Comparison of ENCODE assay signal across 10 cellular contexts in the genomic region with DNA sequence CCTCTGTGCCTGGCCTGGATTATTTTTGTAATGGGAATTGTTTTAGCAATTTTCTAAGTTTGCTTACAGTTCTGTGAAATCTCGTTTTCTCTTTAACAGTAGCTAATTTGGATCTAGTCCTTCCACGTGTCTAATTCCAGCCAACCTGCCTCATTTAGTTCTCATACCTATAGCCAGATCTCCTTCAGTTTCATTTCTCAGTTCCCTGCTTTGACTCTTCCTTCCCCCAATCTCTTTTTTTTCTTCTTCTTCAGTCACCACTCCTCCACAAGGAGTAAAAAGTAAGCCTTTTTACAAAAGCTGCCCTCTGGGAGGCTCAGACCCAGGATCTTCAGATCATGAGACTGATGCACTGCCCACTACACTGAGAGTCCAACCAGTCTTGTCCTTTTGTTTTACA. TPM values are rescaled to one million over a fixed set of nuclear protein-coding genes. Genes with fewer than 3 reads are reported as not detected.
DNase-seq lines count a peak whose midpoint lies in the region; ATAC-seq and TF ChIP-seq lines count a peak whose summit lies in the region.
"Had no signal": no experiment of that assay in that cellular context is flagged by ENCODE, and none has a peak within 500 bp of the region (broad histone marks: within the 10 kb centered on the region; RNA-seq: fewer than 3 reads in every experiment).

No MANE protein-coding gene starts in this region.

- H3K27me3 Mint-ChIP-seq in activated T-cell treated with anti-CD3 and anti-CD28 coated beads, Interleukin-2, amount 50 U/mL, for 24 hours = no peaks in the 10 kb centered on the region

- H3K4me2 ChIP-seq in OCI-LY3 (ENCODE audit: low read length) = peak overlapping the region; percentile 99

- no peak for TF ChIP-seq CTCF in OCI-LY3 (IDR thresholded peaks at IDR 0.05; ENCODE audit: low read depth, low read length)

- H3K79me2 ChIP-seq in OCI-LY3 (ENCODE audit: low read length) = peaks cover 29% of the 10 kb centered on the region

- DNase-seq in activated T-cell treated with anti-CD3 and anti-CD28 coated beads, Interleukin-2, amount 50 U/mL, for 24 hours = no peak
- no peak for DNase-seq in activated T-cell treated with anti-CD3 and anti-CD28 coated beads, Interleukin-2, amount 50 U/mL, for 48 hours
- no peak for DNase-seq in effector memory CD4-positive, alpha-beta T cell
- DNase-seq in mucosa of gallbladder (ENCODE audit: low spot score) (no peak), NCI-H748 (lab: John Stamatoyannopoulos, UW; ENCODE audit: unreplicated experiment) (no peak)
- DNase-seq: left ventricle myocardium superior, NCI-H2081 treated with DMSO at 0.1 percent for 48 hours had no signal

- no peaks in the 10 kb centered on the region for H3K9me3 Mint-ChIP-seq in activated T-cell treated with anti-CD3 and anti-CD28 coated beads, Interleukin-2, amount 50 U/mL, for 24 hours

- H3K4me1 Mint-ChIP-seq in activated T-cell treated with anti-CD3 and anti-CD28 coated beads, Interleukin-2, amount 50 U/mL, for 24 hours (ENCODE audit: low read depth) = peaks cover 45% of the 10 kb centered on the region

- H4K20me1 ChIP-seq in OCI-LY3 (ENCODE audit: insufficient read depth, low read length) = no peaks in the 10 kb centered on the region

- H3K36me3 ChIP-seq in OCI-LY3 (replicated peaks; ENCODE audit: low read depth, low read length) (peaks cover 37% of the 10 kb centered on the region), skeletal muscle tissue (ENCODE audit: control insufficient read depth in 3 of 3, insufficient read depth in 3 of 3, low read length in 3 of 3) (peaks cover 13 to 18% (median 15%) of the 10 kb centered on the region in 3 donors)
- peaks cover 39% of the 10 kb centered on the region for H3K36me3 ChIP-seq in effector memory CD4-positive, alpha-beta T cell (ENCODE audit: control insufficient read depth, insufficient read depth, low read length)

- peak overlapping the region; percentile 97 for H3K4me3 ChIP-seq in OCI-LY3 (ENCODE audit: low read length)
- H3K4me3 ChIP-seq in effector memory CD4-positive, alpha-beta T cell (ENCODE audit: insufficient read depth, low read depth, low read length, poor library complexity, severe bottlenecking) = no peak overlapping the region
- peak overlapping the region in 1 of 3 donors; percentile 30 for H3K4me3 ChIP-seq in skeletal muscle tissue (ENCODE audit: low read length in 3 of 3)

- H2AFZ ChIP-seq in OCI-LY3 (ENCODE audit: low read depth, low read length) = no peak overlapping the region

- peak overlapping the region; percentile 67 for H3K27ac ChIP-seq in OCI-LY3 (ENCODE audit: low read length)
- H3K27ac ChIP-seq in effector memory CD4-positive, alpha-beta T cell (ENCODE audit: insufficient read depth, low read length, poor library complexity, severe bottlenecking) = peak overlapping the region; percentile 88
- H3K27ac ChIP-seq in skeletal muscle tissue (ENCODE audit: low read depth, low read length) = no peak overlapping the region

- ATAC-seq in HG03571 (IDR thresholded peaks at IDR 0.05; ENCODE audit: unreplicated experiment) = no peak
- ATAC-seq: left ventricle myocardium superior had no signal

- H3K4me1 ChIP-seq in OCI-LY3 (ENCODE audit: low read length) (peaks cover 17% of the 10 kb centered on the region), skeletal muscle tissue (ENCODE audit: control insufficient read depth in 3 of 3, insufficient read depth in 3 of 3, low read length in 3 of 3) (peaks cover 20 to 44% (median 33%) of the 10 kb centered on the region in 3 donors)
- H3K4me1 ChIP-seq in effector memory CD4-positive, alpha-beta T cell (ENCODE audit: control insufficient read depth, insufficient read depth, low read length, poor library complexity, severe bottlenecking) = peaks cover 10% of the 10 kb centered on the region

- H3K4me3 Mint-ChIP-seq in activated T-cell treated with anti-CD3 and anti-CD28 coated beads, Interleukin-2, amount 50 U/mL, for 24 hours = peak overlapping the region; percentile 96

- no peaks in the 10 kb centered on the region for H3K27me3 ChIP-seq in OCI-LY3 (ENCODE audit: low read depth, low read length)
- H3K27me3 ChIP-seq in effector memory CD4-positive, alpha-beta T cell (replicated peaks; ENCODE audit: control insufficient read depth, insufficient read depth, low read length, poor library complexity, severe bottlenecking) = no peaks in the 10 kb centered on the region
- H3K27me3 ChIP-seq in skeletal muscle tissue (ENCODE audit: control insufficient read depth in 3 of 3, insufficient read depth in 3 of 3, low read length in 3 of 3) = no peaks in the 10 kb centered on the region

- peak overlapping the region; percentile 98 for H3K27ac Mint-ChIP-seq in activated T-cell treated with anti-CD3 and anti-CD28 coated beads, Interleukin-2, amount 50 U/mL, for 24 hours

- peak overlapping the region; percentile 91 for H3K9ac ChIP-seq in OCI-LY3 (ENCODE audit: low read length)
- H3K9ac ChIP-seq in skeletal muscle tissue (ENCODE audit: low read depth in 1 of 3, low read length in 3 of 3) = peak overlapping the region; percentile 25 to 97 (median 65)

- peaks cover 65% of the 10 kb centered on the region for H3K36me3 Mint-ChIP-seq in activated T-cell treated with anti-CD3 and anti-CD28 coated beads, Interleukin-2, amount 50 U/mL, for 24 hours (ENCODE audit: low read depth)

- no peaks in the 10 kb centered on the region for H3K9me3 ChIP-seq in OCI-LY3 (ENCODE audit: insufficient read depth, low read length)
- no peaks in the 10 kb centered on the region for H3K9me3 ChIP-seq in effector memory CD4-positive, alpha-beta T cell (ENCODE audit: control insufficient read depth, low read length)
- H3K9me3 ChIP-seq in skeletal muscle tissue (ENCODE audit: control insufficient read depth in 3 of 3, low read length in 3 of 3) = no peaks in the 10 kb centered on the region

RNA-seq across cellular contexts. Expression of gene THTPA, which starts 1.4 kb away (rescaled TPM):
- 7.8 TPM for total RNA-seq in skeletal muscle tissue
- total RNA-seq in mucosa of gallbladder = 29.1 TPM

RNA-seq across cellular contexts. Expression of gene ZFHX2, which starts 6.0 kb away (rescaled TPM):
- total RNA-seq in skeletal muscle tissue (not detected), mucosa of gallbladder (12.5 TPM)

RNA-seq across cellular contexts. Expression of gene AP1G2, which starts 10.1 kb away (rescaled TPM):
- 8.4 TPM for total RNA-seq in skeletal muscle tissue
- total RNA-seq in mucosa of gallbladder = 294 TPM

RNA-seq across cellular contexts. Expression of gene JPH4, which starts 21.1 kb away (rescaled TPM):
- total RNA-seq in skeletal muscle tissue (1.0 TPM), mucosa of gallbladder (1.2 TPM)

Comparison
In these comparisons a context has a peak if more than half of its experiments do, and no peak if none do; other contexts are left out.
1. RNA of gene ZFHX2, which starts 6.0 kb away (total RNA-seq): 12.5 TPM in mucosa of gallbladder (single experiment); not detected in skeletal muscle tissue (single experiment); every median in the first group is over 10 times any median in the second.
2. RNA of gene AP1G2, which starts 10.1 kb away (total RNA-seq): 294 TPM in mucosa of gallbladder (single experiment); 8.4 TPM in skeletal muscle tissue (single experiment); every median in the first group is over 10 times any median in the second.